8 cellular contexts compared by ENCODE assay signal in the genomic region with DNA sequence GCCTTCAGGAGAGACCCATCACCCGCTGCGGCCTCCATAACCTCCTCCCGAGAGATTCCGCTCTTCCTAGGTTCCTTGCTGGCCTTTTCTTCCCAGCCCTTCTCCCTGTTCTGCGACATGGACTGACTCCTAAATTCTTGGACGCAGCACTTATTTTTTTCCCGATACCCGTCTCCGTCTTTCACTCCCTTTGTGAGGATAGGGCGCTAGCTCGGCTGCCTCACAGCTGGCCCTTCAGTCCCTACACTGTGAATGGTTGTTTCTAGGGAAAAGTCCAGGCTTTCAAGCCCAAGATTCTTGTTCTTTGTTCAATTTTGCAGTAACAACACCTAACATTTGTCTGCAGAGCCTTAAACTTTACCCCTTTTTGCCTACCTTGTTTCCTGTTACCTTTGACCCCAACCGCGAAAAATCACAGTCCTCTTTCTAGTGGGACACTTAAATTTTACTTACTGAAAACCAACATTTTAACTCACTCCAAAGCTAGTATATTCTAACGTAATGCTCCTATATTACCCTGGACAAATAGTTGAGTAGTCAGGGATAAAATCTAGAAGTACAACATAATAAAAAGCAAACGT. TPM values are rescaled to one million over a fixed set of nuclear protein-coding genes. Genes with fewer than 3 reads are reported as not detected.
DNase-seq lines count a peak whose midpoint lies in the region; ATAC-seq and TF ChIP-seq lines count a peak whose summit lies in the region.

No MANE protein-coding gene starts in this region.

- H3K27me3 Mint-ChIP-seq in activated B cell treated with CpG ODN at 0.5 μM for 24 hours: no peaks in the 10 kb centered on the region

- H3K27ac Mint-ChIP-seq in activated B cell treated with CpG ODN at 0.5 μM for 24 hours: peak overlapping the region; percentile 95

- H3K9me3 Mint-ChIP-seq in activated B cell treated with CpG ODN at 0.5 μM for 24 hours: no peaks in the 10 kb centered on the region

- intact Hi-C loops in activated B cell treated with CpG ODN at 0.5 μM for 24 hours (cut with micrococcal nuclease): loop anchor here (2.0 kb wide), 2 partner anchors 56 to 554 kb away; a partner anchor contains a TSS
- intact Hi-C loops in Right ventricle myocardium superior (cut with DNase I): loop anchor here (5.0 to 10.0 kb wide), 2 partner anchors 77 to 140 kb away; no protein-coding TSS in a partner anchor

- H3K4me1 Mint-ChIP-seq in activated B cell treated with CpG ODN at 0.5 μM for 24 hours: peaks cover 24% of the 10 kb centered on the region

- H3K27ac ChIP-seq in 22Rv1: peak overlapping the region; percentile 97

- H3K4me3 Mint-ChIP-seq in activated B cell treated with CpG ODN at 0.5 μM for 24 hours: peak overlapping the region; percentile 92

- CTCF ChIA-PET in activated B cell treated with CpG ODN at 0.5 μM for 24 hours (lab: Charles Lee): interaction anchor here (1.0 to 1.1 kb wide), 2 partner anchors 80 to 241 kb away, joined by 3 to 5 read pairs; no protein-coding TSS in a partner anchor

- POLR2A ChIA-PET in activated B cell treated with CpG ODN at 0.5 μM for 24 hours (lab: Charles Lee): no interaction called here

- no peak for TF ChIP-seq CTCF in 22Rv1 (IDR thresholded peaks at IDR 0.05)
- no peak for TF ChIP-seq CTCF in activated B cell treated with CpG ODN at 0.5 μM for 24 hours (IDR thresholded peaks at IDR 0.05)

- DNase-seq in activated B cell treated with CpG ODN at 0.5 μM for 24 hours: no peak
- no peak for DNase-seq in Right ventricle myocardium superior
- peak; percentile 8 for DNase-seq in renal cortical epithelial cell (ENCODE audit: low read depth)
- no peak for DNase-seq in NCI-H1105 treated with DMSO at 0.1 percent for 48 hours (lab: John Stamatoyannopoulos, UW)
- no peak for DNase-seq in OCI-M2 (lab: John Stamatoyannopoulos, UW; ENCODE audit: unreplicated experiment)

- H3K36me3 Mint-ChIP-seq in activated B cell treated with CpG ODN at 0.5 μM for 24 hours (ENCODE audit: low read depth): peaks cover 6% of the 10 kb centered on the region

- ATAC-seq in GM21423 (IDR thresholded peaks at IDR 0.05; ENCODE audit: unreplicated experiment): peak; percentile 1
- no peak for ATAC-seq in activated B cell treated with CpG ODN at 0.5 μM for 24 hours (ENCODE audit: low read depth)
- ATAC-seq in Right ventricle myocardium superior (ENCODE audit: poor library complexity): peak; percentile 47
- ATAC-seq in GM21717 (IDR thresholded peaks at IDR 0.05; ENCODE audit: unreplicated experiment): no peak

RNA-seq across cellular contexts. Expression of a gene that starts 0.5 kb away (rescaled TPM):
- total RNA-seq in activated B cell treated with CpG ODN at 0.5 μM for 24 hours: 19.9 and 21.9 TPM in 2 replicates
- 30.7 TPM for total RNA-seq in Right ventricle myocardium superior
- total RNA-seq in renal cortical epithelial cell: 22.2 and 77.6 TPM in 2 replicates

Comparison
In these comparisons a context has a peak if more than half of its experiments do, and no peak if none do; other contexts are left out.
1. ATAC-seq: peak in GM21423 (single experiment) and Right ventricle myocardium superior (single experiment); none in activated B cell treated with CpG ODN at 0.5 μM for 24 hours (single experiment) and GM21717 (single experiment).